In the genomic region with DNA sequence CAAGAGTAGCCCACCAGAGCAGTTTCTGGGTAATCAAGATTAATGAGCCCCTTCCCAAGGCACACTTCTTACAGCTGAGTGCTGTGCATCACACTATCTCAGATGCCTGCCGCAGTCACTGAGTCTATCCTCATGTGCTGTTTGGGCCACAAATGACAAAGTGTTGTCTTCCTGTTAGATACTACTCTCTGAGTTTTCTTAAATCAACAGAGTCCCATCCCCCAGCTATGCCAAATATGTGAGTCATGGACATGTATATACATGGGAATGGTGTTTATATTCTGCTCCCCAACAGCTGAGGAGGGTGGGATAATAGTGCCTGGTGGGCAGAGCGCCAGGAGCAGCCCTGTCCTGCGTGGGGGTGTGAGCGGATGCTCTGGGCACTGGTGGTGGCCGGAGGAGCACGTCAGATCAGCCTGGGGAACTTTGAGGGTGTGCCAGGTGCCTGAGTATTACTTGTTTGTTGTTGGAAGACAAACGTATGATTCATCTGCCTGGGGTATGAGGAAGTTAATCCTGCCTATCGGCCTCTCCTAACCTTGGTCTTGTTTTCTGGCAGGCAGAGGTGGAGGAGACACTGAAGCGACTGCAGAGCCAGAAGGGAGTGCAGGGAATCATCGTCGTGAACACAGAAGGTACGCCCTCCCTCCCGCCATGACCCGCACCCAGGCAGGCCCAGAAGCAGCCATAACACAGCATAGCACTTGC, we compare ENCODE assay signal across 8 cellular contexts. TPM values are rescaled to one million over a fixed set of nuclear protein-coding genes. Genes with fewer than 3 reads are reported as not detected.
DNase-seq lines count a peak whose midpoint lies in the region; FAIRE-seq and TF ChIP-seq lines count a peak whose summit lies in the region.

No MANE protein-coding gene starts in this region.

- no peak overlapping the region for H2AFZ ChIP-seq in GM23248

- TF ChIP-seq POLR2A in esophagus squamous epithelium (IDR thresholded peaks at IDR 0.05) (no peak), GM12892 (IDR thresholded peaks at IDR 0.05; ENCODE audit: low read depth, low read length) (no peak)

- H3K79me2 ChIP-seq in GM23248 (ENCODE audit: insufficient read depth): peaks cover 85% of the 10 kb centered on the region

- peak overlapping the region; percentile 83 to 95 (median 93) for H3K27ac Mint-ChIP-seq in nephron

- peaks cover 42% of the 10 kb centered on the region for H3K4me1 ChIP-seq in GM23248 (ENCODE audit: insufficient read depth)
- H3K4me1 ChIP-seq in esophagus squamous epithelium: peaks cover 20 to 86% (median 44%) of the 10 kb centered on the region in 3 donors

- intact Hi-C loops in esophagus squamous epithelium (cut with DNase I): no loop called here

- H3K9ac ChIP-seq in GM23248: peak overlapping the region; percentile 69

- no peak for TF ChIP-seq CTCF in esophagus squamous epithelium (IDR thresholded peaks at IDR 0.05)
- TF ChIP-seq CTCF in nephron (IDR thresholded peaks at IDR 0.05; ENCODE audit: unreplicated experiment in 3 of 3): no peak

- H3K27me3 Mint-ChIP-seq in nephron (ENCODE audit: low read depth): no peaks in the 10 kb centered on the region

- 2 to 6% methylated on average over 14 of the region's 14 CpGs for WGBS in GM23248 (ENCODE audit: low coverage in 1 of 2, low lambda C conversion rate in 2 of 2, missing lambda C conversion rate in 2 of 2), 2 experiments
- WGBS in esophagus squamous epithelium, 2 donors: 8 to 17% methylated on average over 14 of the region's 14 CpGs

- H3K9me3 ChIP-seq in GM23248 (ENCODE audit: low read depth) (no peaks in the 10 kb centered on the region), esophagus squamous epithelium (no peaks in the 10 kb centered on the region)

- 0 out of 2 replicates have a peak, but pooled peaks cover 4% of the 10 kb centered on the region for H4K20me1 ChIP-seq in GM23248 (ENCODE audit: insufficient read depth)

- H3K36me3 ChIP-seq in GM23248 (ENCODE audit: low read depth) (peaks cover 33% of the 10 kb centered on the region), esophagus squamous epithelium (peaks cover 13 to 58% (median 32%) of the 10 kb centered on the region in 3 donors)

- H3K9me2 ChIP-seq in GM23248 (ENCODE audit: insufficient read depth): no peaks in the 10 kb centered on the region

- H3K27me3 ChIP-seq in GM23248 (replicated peaks; ENCODE audit: insufficient read depth): no peaks in the 10 kb centered on the region
- no peaks in the 10 kb centered on the region for H3K27me3 ChIP-seq in esophagus squamous epithelium

- H3K27ac ChIP-seq in GM23248 (peak overlapping the region; percentile 89), esophagus squamous epithelium (peak overlapping the region; percentile 69 to 92 (median 90))

- DNase-seq in GM23248 (peak; percentile 99), SHP77 treated with DMSO at 0.1 percent for 48 hours (lab: John Stamatoyannopoulos, UW) (peak; percentile 31), esophagus squamous epithelium (lab: John Stamatoyannopoulos, UW) (no peak), GF-D8 (lab: John Stamatoyannopoulos, UW) (no peak), iPS-NIHi7 (ENCODE audit: extremely low spot score) (no peak), GM12892 (ENCODE audit: insufficient read length) (no peak)
- DNase-seq in activated CD4-positive, alpha-beta T cell treated with anti-CD3 and anti-CD28 coated beads for 48 hours: no peak

- peak overlapping the region; percentile 46 to 73 (median 66) for H3K4me3 Mint-ChIP-seq in nephron

- H3F3A ChIP-seq in GM23248 (ENCODE audit: insufficient read depth): peaks cover 55% of the 10 kb centered on the region

- no peak for FAIRE-seq in GM12892 (lab: Jason Lieb, UNC)

- in situ Hi-C loops in GM23248 (cut with MboI): no loop called here

- no peak overlapping the region for H3K4me3 ChIP-seq in GM23248
- H3K4me3 ChIP-seq in esophagus squamous epithelium: peak overlapping the region in 1 of 4 donors; percentile 36

- H3K4me2 ChIP-seq in GM23248 (ENCODE audit: unreplicated experiment): peak overlapping the region; percentile 61

- H3K36me3 Mint-ChIP-seq in nephron (ENCODE audit: low read depth): peaks cover 43% of the 10 kb centered on the region

- H3K4me1 Mint-ChIP-seq in nephron: peaks cover 48% of the 10 kb centered on the region

- no peaks in the 10 kb centered on the region for H3K9me3 Mint-ChIP-seq in nephron

RNA-seq across cellular contexts. Expression of a gene that starts 9.6 kb away (rescaled TPM):
- 100 and 123 TPM in 2 replicates for total RNA-seq in GM23248 (2014; rRNA removed; shearing (Covaris generic))
- 279 and 290 TPM in 2 replicates for polyA plus RNA-seq in GM23248 (2016; fragmentation: Nextera tagmentation; extraction: Ambion mirVana)
- 100 to 1,000 TPM in 2 of 4 donors, 10 to 100 TPM in 2; 77.9 to 108 (median 97.2) TPM for total RNA-seq in esophagus squamous epithelium
- polyA plus RNA-seq in GM12892 (2012; ENCODE audit: missing spikeins): 123 TPM

RNA-seq across cellular contexts. Expression of a gene that starts 32.7 kb away (rescaled TPM):
- 69.8 and 80.3 TPM in 2 replicates for total RNA-seq in GM23248 (2014; rRNA removed; shearing (Covaris generic))
- polyA plus RNA-seq in GM23248 (2016; fragmentation: Nextera tagmentation; extraction: Ambion mirVana): 82.5 and 83.1 TPM in 2 replicates
- total RNA-seq in esophagus squamous epithelium: 10 to 100 TPM in 3 of 4 donors, 1 to 10 TPM in 1; 7.5 to 24.6 (median 19.4) TPM
- polyA plus RNA-seq in GM12892 (2012; ENCODE audit: missing spikeins): 1.3 TPM

Comparison
In these comparisons a context has a peak if more than half of its experiments do, and no peak if none do; other contexts are left out.
1. DNase-seq: peak in GM23248 (single experiment) and SHP77 treated with DMSO at 0.1 percent for 48 hours (single experiment); none in esophagus squamous epithelium (single experiment), activated CD4-positive, alpha-beta T cell treated with anti-CD3 and anti-CD28 coated beads for 48 hours (single experiment), GF-D8 (single experiment), iPS-NIHi7 (single experiment) and GM12892 (single experiment).